Comparison of ENCODE assay signal across 10 cellular contexts in genomic region chr2:207467716-207468347, GRCh38.
DNase-seq lines count a peak whose midpoint lies in the region; ATAC-seq and TF ChIP-seq lines count a peak whose summit lies in the region.
"Had no signal": no experiment of that assay in that cellular context is flagged by ENCODE, and none has a peak within 500 bp of the region (broad histone marks: within the 10 kb centered on the region; RNA-seq: fewer than 3 reads in every experiment).

No MANE protein-coding gene starts in this region.

- no peaks in the 10 kb centered on the region for H3K27me3 Mint-ChIP-seq in activated naive CD8-positive, alpha-beta T cell treated with anti-CD3 and anti-CD28 coated beads for 36 hours
- H3K27me3 Mint-ChIP-seq in natural killer cell treated with Interleukin-12 subunit alpha and Interleukin-12 subunit beta and Interleukin-15 and Interleukin-18, amount 100 ng/mL, for 72 hours: peaks cover 4 to 10% of the 10 kb centered on the region in 2 donors
- peaks cover 0 to 4% (median 0%) of the 10 kb centered on the region in 5 donors for H3K27me3 Mint-ChIP-seq in naive thymus-derived CD4-positive, alpha-beta T cell

- POLR2A ChIA-PET in naive thymus-derived CD4-positive, alpha-beta T cell (lab: Charles Lee): no interaction called here

- ATAC-seq in GM18499 (IDR thresholded peaks at IDR 0.05; ENCODE audit: insufficient read depth, unreplicated experiment) (peak; percentile 54), HG02588 (IDR thresholded peaks at IDR 0.05; ENCODE audit: unreplicated experiment) (peak; percentile 87), left ventricle myocardium superior (no peak)
- peak; percentile 74 to 78 for ATAC-seq in natural killer cell treated with Interleukin-12 subunit alpha and Interleukin-12 subunit beta and Interleukin-15 and Interleukin-18, amount 100 ng/mL, for 72 hours
- ATAC-seq in naive thymus-derived CD4-positive, alpha-beta T cell: no peak

- no peak for TF ChIP-seq CTCF in Peyer's patch (IDR thresholded peaks at IDR 0.05)

- CTCF ChIA-PET in naive thymus-derived CD4-positive, alpha-beta T cell (lab: Charles Lee): interaction anchor here (0.7 to 0.9 kb wide), 2 partner anchors 666 to 779 kb away, joined by 3 to 4 read pairs; no protein-coding TSS in a partner anchor

- no peak for DNase-seq in activated naive CD8-positive, alpha-beta T cell treated with anti-CD3 and anti-CD28 coated beads for 36 hours
- DNase-seq in natural killer cell treated with Interleukin-12 subunit alpha and Interleukin-12 subunit beta and Interleukin-15 and Interleukin-18, amount 100 ng/mL, for 72 hours (ENCODE audit: low spot score): no peak
- DNase-seq in NCI-H2107 treated with DMSO at 0.1 percent for 48 hours (lab: John Stamatoyannopoulos, UW; ENCODE audit: unreplicated experiment): no peak
- DNase-seq in left ventricle myocardium superior: no peak
- no peak for DNase-seq in naive thymus-derived CD4-positive, alpha-beta T cell
- DNase-seq in Peyer's patch: no peak
- DNase-seq: activated CD4-positive, alpha-beta T cell treated with anti-CD3 and anti-CD28 coated beads for 48 hours; NCI-H748 treated with DMSO at 0.1 percent for 48 hours had no signal

- H3K36me3 ChIP-seq in naive thymus-derived CD4-positive, alpha-beta T cell (ENCODE audit: control insufficient read depth in 2 of 3, insufficient read depth in 3 of 3, low read length in 3 of 3): no peaks in the 10 kb centered on the region
- H3K36me3 ChIP-seq in Peyer's patch: no peaks in the 10 kb centered on the region

- H3K27ac ChIP-seq in naive thymus-derived CD4-positive, alpha-beta T cell (ENCODE audit: low read depth, low read length): no peak overlapping the region
- H3K27ac ChIP-seq in Peyer's patch: no peak overlapping the region

- H3K27ac Mint-ChIP-seq in activated naive CD8-positive, alpha-beta T cell treated with anti-CD3 and anti-CD28 coated beads for 36 hours: peak overlapping the region; percentile 54
- H3K27ac Mint-ChIP-seq in natural killer cell treated with Interleukin-12 subunit alpha and Interleukin-12 subunit beta and Interleukin-15 and Interleukin-18, amount 100 ng/mL, for 72 hours: peak overlapping the region; percentile 78 to 83
- peak overlapping the region in 2 of 9 donors; percentile 6 to 27 for H3K27ac Mint-ChIP-seq in naive thymus-derived CD4-positive, alpha-beta T cell

- no peak overlapping the region for H3K4me3 Mint-ChIP-seq in activated naive CD8-positive, alpha-beta T cell treated with anti-CD3 and anti-CD28 coated beads for 36 hours
- peak overlapping the region; percentile 62 for H3K4me3 Mint-ChIP-seq in natural killer cell treated with Interleukin-12 subunit alpha and Interleukin-12 subunit beta and Interleukin-15 and Interleukin-18, amount 100 ng/mL, for 72 hours
- peak overlapping the region in 1 of 10 donors; percentile 10 for H3K4me3 Mint-ChIP-seq in naive thymus-derived CD4-positive, alpha-beta T cell

- intact Hi-C loops in left ventricle myocardium superior (cut with micrococcal nuclease): no loop called here
- intact Hi-C loops in naive thymus-derived CD4-positive, alpha-beta T cell (cut with micrococcal nuclease): no loop called here

- no peaks in the 10 kb centered on the region for H3K36me3 Mint-ChIP-seq in activated naive CD8-positive, alpha-beta T cell treated with anti-CD3 and anti-CD28 coated beads for 36 hours
- no peaks in the 10 kb centered on the region for H3K36me3 Mint-ChIP-seq in natural killer cell treated with Interleukin-12 subunit alpha and Interleukin-12 subunit beta and Interleukin-15 and Interleukin-18, amount 100 ng/mL, for 72 hours
- H3K36me3 Mint-ChIP-seq in naive thymus-derived CD4-positive, alpha-beta T cell: peaks cover 0 to 5% (median 0%) of the 10 kb centered on the region in 5 donors

- H3K4me1 Mint-ChIP-seq in activated naive CD8-positive, alpha-beta T cell treated with anti-CD3 and anti-CD28 coated beads for 36 hours: peaks cover 12% of the 10 kb centered on the region
- peaks cover 29 to 40% of the 10 kb centered on the region in 2 donors for H3K4me1 Mint-ChIP-seq in natural killer cell treated with Interleukin-12 subunit alpha and Interleukin-12 subunit beta and Interleukin-15 and Interleukin-18, amount 100 ng/mL, for 72 hours (ENCODE audit: low read depth in 2 of 2)
- H3K4me1 Mint-ChIP-seq in naive thymus-derived CD4-positive, alpha-beta T cell: peaks cover 0 to 17% (median 2%) of the 10 kb centered on the region in 7 donors

- H3K4me3 ChIP-seq in naive thymus-derived CD4-positive, alpha-beta T cell (ENCODE audit: low read length): no peak overlapping the region
- no peak overlapping the region for H3K4me3 ChIP-seq in Peyer's patch

- no peak for TF ChIP-seq POLR2A in Peyer's patch (IDR thresholded peaks at IDR 0.05)

- no peaks in the 10 kb centered on the region for H3K4me1 ChIP-seq in naive thymus-derived CD4-positive, alpha-beta T cell (ENCODE audit: control insufficient read depth in 2 of 2, insufficient read depth in 2 of 2, low read length in 2 of 2)
- no peaks in the 10 kb centered on the region for H3K4me1 ChIP-seq in Peyer's patch

- H3K9me3 Mint-ChIP-seq in activated naive CD8-positive, alpha-beta T cell treated with anti-CD3 and anti-CD28 coated beads for 36 hours: no peaks in the 10 kb centered on the region
- H3K9me3 Mint-ChIP-seq in natural killer cell treated with Interleukin-12 subunit alpha and Interleukin-12 subunit beta and Interleukin-15 and Interleukin-18, amount 100 ng/mL, for 72 hours: no peaks in the 10 kb centered on the region
- no peaks in the 10 kb centered on the region for H3K9me3 Mint-ChIP-seq in naive thymus-derived CD4-positive, alpha-beta T cell

- no peaks in the 10 kb centered on the region for H3K9me3 ChIP-seq in naive thymus-derived CD4-positive, alpha-beta T cell (ENCODE audit: control insufficient read depth in 2 of 3, low read length in 3 of 3)
- no peaks in the 10 kb centered on the region for H3K9me3 ChIP-seq in Peyer's patch

- no peaks in the 10 kb centered on the region for H3K27me3 ChIP-seq in naive thymus-derived CD4-positive, alpha-beta T cell (ENCODE audit: control insufficient read depth in 2 of 2, insufficient read depth in 2 of 2, low read length in 2 of 2)
- H3K27me3 ChIP-seq in Peyer's patch: no peaks in the 10 kb centered on the region

Comparison
In these comparisons a context has a peak if more than half of its experiments do, and no peak if none do; other contexts are left out.
1. ATAC-seq: peak in GM18499 (single experiment), HG02588 (single experiment) and natural killer cell treated with Interleukin-12 subunit alpha and Interleukin-12 subunit beta and Interleukin-15 and Interleukin-18, amount 100 ng/mL, for 72 hours (2 of 2); none in left ventricle myocardium superior (single experiment) and naive thymus-derived CD4-positive, alpha-beta T cell (single experiment).